Comparison of ENCODE assay signal across 6 cellular contexts in the genomic region with DNA sequence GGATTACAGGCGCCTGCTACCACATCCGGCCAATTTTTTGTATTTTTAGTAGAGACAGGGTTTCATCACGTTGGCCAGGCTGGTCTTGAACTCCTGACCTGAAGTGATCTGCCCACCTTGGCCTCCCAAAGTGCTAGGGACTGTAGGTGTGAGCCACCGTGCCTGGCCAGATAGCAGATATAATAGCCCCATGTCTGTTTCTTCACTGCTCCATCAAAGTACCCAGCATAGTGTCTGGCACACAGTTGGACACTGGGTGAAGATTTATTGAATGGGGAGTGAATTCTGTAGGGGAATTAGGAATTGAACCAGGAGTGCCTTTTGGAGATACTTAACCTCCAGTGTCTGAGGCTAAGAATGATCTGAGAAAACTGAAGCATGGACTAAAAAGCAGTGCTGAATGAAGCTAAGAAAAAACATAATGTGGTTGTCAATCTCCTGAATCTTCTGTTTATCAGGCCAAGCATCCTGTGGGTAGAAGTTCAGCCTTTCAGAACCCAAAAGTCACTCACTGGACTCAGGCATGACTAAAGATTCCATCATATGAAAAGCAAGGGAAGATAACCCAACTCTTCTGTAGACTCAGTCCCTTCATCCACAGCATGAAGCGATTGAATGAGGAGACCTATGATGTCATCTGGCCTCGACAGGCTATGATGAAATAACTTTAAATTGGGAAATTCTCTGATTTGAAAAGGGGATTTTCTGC.
DNase-seq lines count a peak whose midpoint lies in the region; ATAC-seq, FAIRE-seq and TF ChIP-seq lines count a peak whose summit lies in the region.
"Not testable (repeated sequence)": the region's sequence is repeated elsewhere in the genome, so short reads cannot be mapped to it uniquely, and the experiment has no call there.

No MANE protein-coding gene starts in this region.

- not testable (repeated sequence) for H3K36me3 ChIP-seq in PC-3 (ENCODE audit: low read depth, low read length); GM12878 (ENCODE audit: control insufficient read depth in 2 of 2, insufficient read depth in 2 of 2, low read length in 1 of 2); HepG2 (replicated peaks in 1 of 2; ENCODE audit: control insufficient read depth in 1 of 2, insufficient read depth in 2 of 2, low read length in 2 of 2); upper lobe of right lung

- intact Hi-C loops in PC-3 (cut with micrococcal nuclease); GM12878 (cut with micrococcal nuclease; ENCODE audit: unreplicated experiment); HepG2 (cut with micrococcal nuclease; ENCODE audit: unreplicated experiment); upper lobe of right lung (cut with DNase I): not testable (repeated sequence)

- H3K4me2 ChIP-seq in PC-3 (ENCODE audit: low read length); GM12878 (ENCODE audit: control insufficient read depth, insufficient read depth); HepG2 (ENCODE audit: low read depth, low read length): not testable (repeated sequence)

- CTCF ChIA-PET in PC-3 (lab: Charles Lee); GM12878 (lab: Yijun Ruan, JAX); HepG2 (lab: Yijun Ruan, JAX; ENCODE audit: low intra/inter-chr PET ratio, low total read pairs): not testable (repeated sequence)

- H3F3A ChIP-seq in PC-3 (ENCODE audit: low read length, unreplicated experiment) = not testable (repeated sequence)

- not testable (repeated sequence) for H3K27me3 Mint-ChIP-seq in natural killer cell treated with Interleukin-12 subunit alpha and Interleukin-12 subunit beta and Interleukin-15 and Interleukin-18, amount 100 ng/mL, for 72 hours; stimulated activated memory B cell treated with anti-CD40 and anti-IgM and Interleukin-4, amounts not matched to agents 10 μg/mL and 1 μg/mL and 100 μg/mL, for 72 hours

- TF ChIP-seq CTCF in PC-3 (conservative IDR thresholded peaks at IDR 0.05; ENCODE audit: low read depth, low read length); GM12878 (IDR thresholded peaks at IDR 0.05 in 2 of 3, conservative IDR thresholded peaks at IDR 0.05 in 1 of 3; ENCODE audit: control insufficient read depth in 2 of 3, extremely low read depth in 1 of 3, insufficient read depth in 1 of 3, low read depth in 3 of 3, low read length in 3 of 3); HepG2 (CRISPR knock-in tag; IDR thresholded peaks at IDR 0.05); upper lobe of right lung (IDR thresholded peaks at IDR 0.05): not testable (repeated sequence)

- not testable (repeated sequence) for BruUV-seq in PC-3 (replicated peaks; lab: Mats Ljungman, UMichigan); GM12878 (replicated peaks; lab: Mats Ljungman, UMichigan); HepG2 (replicated peaks; lab: Mats Ljungman, UMichigan)

- not testable (repeated sequence) for H3K4me3 ChIP-seq in PC-3 (ENCODE audit: low read length); GM12878; HepG2 (replicated peaks in 1 of 3; ENCODE audit: insufficient read depth in 1 of 3, low read depth in 2 of 3, low read length in 3 of 3); upper lobe of right lung

- not testable (repeated sequence) for H3K4me3 Mint-ChIP-seq in natural killer cell treated with Interleukin-12 subunit alpha and Interleukin-12 subunit beta and Interleukin-15 and Interleukin-18, amount 100 ng/mL, for 72 hours; stimulated activated memory B cell treated with anti-CD40 and anti-IgM and Interleukin-4, amounts not matched to agents 10 μg/mL and 1 μg/mL and 100 μg/mL, for 72 hours

- RAD21 ChIA-PET in GM12878 (lab: Charles Lee; ENCODE audit: unreplicated experiment) = not testable (repeated sequence)

- not testable (repeated sequence) for TF ChIP-seq EP300 in GM12878 (IDR thresholded peaks at IDR 0.05; ENCODE audit: borderline replicate concordance in 1 of 2, control insufficient read depth in 1 of 2, low read depth in 2 of 2, low read length in 2 of 2); HepG2 (IDR thresholded peaks at IDR 0.05; ENCODE audit: low read depth in 2 of 2, low read length in 2 of 2); HepG2 (CRISPR knock-in tag; IDR thresholded peaks at IDR 0.05; ENCODE audit: borderline replicate concordance)

- POLR2A ChIA-PET in PC-3 (lab: Charles Lee; ENCODE audit: unreplicated experiment); GM12878 (lab: Charles Lee); HepG2 (lab: Yijun Ruan, JAX): not testable (repeated sequence)

- H3K9ac ChIP-seq in PC-3 (ENCODE audit: low read length); GM12878 (ENCODE audit: control insufficient read depth, insufficient read depth, low read length); HepG2 (ENCODE audit: insufficient read depth, low read depth, low read length): not testable (repeated sequence)

- not testable (repeated sequence) for H3K36me3 Mint-ChIP-seq in natural killer cell treated with Interleukin-12 subunit alpha and Interleukin-12 subunit beta and Interleukin-15 and Interleukin-18, amount 100 ng/mL, for 72 hours; stimulated activated memory B cell treated with anti-CD40 and anti-IgM and Interleukin-4, amounts not matched to agents 10 μg/mL and 1 μg/mL and 100 μg/mL, for 72 hours

- H3K9me3 Mint-ChIP-seq in natural killer cell treated with Interleukin-12 subunit alpha and Interleukin-12 subunit beta and Interleukin-15 and Interleukin-18, amount 100 ng/mL, for 72 hours; stimulated activated memory B cell treated with anti-CD40 and anti-IgM and Interleukin-4, amounts not matched to agents 10 μg/mL and 1 μg/mL and 100 μg/mL, for 72 hours: not testable (repeated sequence)

- not testable (repeated sequence) for TF ChIP-seq POLR2A in GM12878 (IDR thresholded peaks at IDR 0.05; ENCODE audit: low read depth, low read length); HepG2 (IDR thresholded peaks at IDR 0.05; ENCODE audit: insufficient read depth in 1 of 2, low read depth in 2 of 2, low read length in 2 of 2)

- H3K27ac ChIP-seq in PC-3 (ENCODE audit: low read length); GM12878 (ENCODE audit: control insufficient read depth, insufficient read depth); HepG2 (ENCODE audit: extremely low read length, insufficient read depth, low read length); upper lobe of right lung: not testable (repeated sequence)

- not testable (repeated sequence) for H3K4me1 ChIP-seq in PC-3 (ENCODE audit: insufficient read depth, low read length); GM12878 (ENCODE audit: control insufficient read depth, insufficient read depth, low read length); HepG2 (ENCODE audit: insufficient read depth, low read length); upper lobe of right lung

- not testable (repeated sequence) for H3K9me3 ChIP-seq in PC-3 (ENCODE audit: low read length); GM12878 (replicated peaks; ENCODE audit: control insufficient read depth, insufficient read depth, low read length); HepG2 (ENCODE audit: low read length); upper lobe of right lung

- ATAC-seq in PC-3 (peak; percentile 37), GM12878 (peak; percentile 31; the same call in 2 of the 3 replicates), HepG2 (0 out of 3 replicates have a peak, but pooled peaks have one; percentile 26), upper lobe of right lung (peak; percentile 52)
- ATAC-seq in natural killer cell treated with Interleukin-12 subunit alpha and Interleukin-12 subunit beta and Interleukin-15 and Interleukin-18, amount 100 ng/mL, for 72 hours = peak; percentile 43 to 59
- ATAC-seq in stimulated activated memory B cell treated with anti-CD40 and anti-IgM and Interleukin-4, amounts not matched to agents 10 μg/mL and 1 μg/mL and 100 μg/mL, for 72 hours = peak; percentile 52

- not testable (repeated sequence) for H3K27me3 ChIP-seq in PC-3 (ENCODE audit: low read length); GM12878 (replicated peaks in 1 of 2; ENCODE audit: control insufficient read depth in 2 of 2, insufficient read depth in 2 of 2, low read length in 1 of 2); HepG2 (ENCODE audit: control insufficient read depth in 1 of 2, insufficient read depth in 2 of 2, low read length in 2 of 2); upper lobe of right lung

- H2AFZ ChIP-seq in PC-3 (ENCODE audit: low read length); GM12878 (ENCODE audit: control insufficient read depth, low read depth, low read length); HepG2 (ENCODE audit: low read length): not testable (repeated sequence)

- H3K27ac Mint-ChIP-seq in natural killer cell treated with Interleukin-12 subunit alpha and Interleukin-12 subunit beta and Interleukin-15 and Interleukin-18, amount 100 ng/mL, for 72 hours; stimulated activated memory B cell treated with anti-CD40 and anti-IgM and Interleukin-4, amounts not matched to agents 10 μg/mL and 1 μg/mL and 100 μg/mL, for 72 hours: not testable (repeated sequence)

- H3K9me2 ChIP-seq in PC-3 (replicated peaks; ENCODE audit: low read length) = not testable (repeated sequence)

- H3K79me2 ChIP-seq in PC-3 (ENCODE audit: low read length); GM12878 (ENCODE audit: control insufficient read depth, insufficient read depth, low read length); HepG2 (ENCODE audit: insufficient read depth, low read length): not testable (repeated sequence)

- H4K20me1 ChIP-seq in PC-3 (ENCODE audit: low read length); GM12878 (ENCODE audit: control insufficient read depth, insufficient read depth); HepG2 (ENCODE audit: insufficient read depth, low read length): not testable (repeated sequence)

- peak; percentile 33 for DNase-seq in PC-3
- DNase-seq in GM12878 (ENCODE audit: low read depth, low spot score); HepG2 (ENCODE audit: low spot score); natural killer cell treated with Interleukin-12 subunit alpha and Interleukin-12 subunit beta and Interleukin-15 and Interleukin-18, amount 100 ng/mL, for 72 hours (ENCODE audit: low spot score); upper lobe of right lung: not testable (repeated sequence)

- H3K4me1 Mint-ChIP-seq in natural killer cell treated with Interleukin-12 subunit alpha and Interleukin-12 subunit beta and Interleukin-15 and Interleukin-18, amount 100 ng/mL, for 72 hours (ENCODE audit: low read depth in 2 of 2); stimulated activated memory B cell treated with anti-CD40 and anti-IgM and Interleukin-4, amounts not matched to agents 10 μg/mL and 1 μg/mL and 100 μg/mL, for 72 hours: not testable (repeated sequence)

- SMC1A ChIA-PET in GM12878 (lab: Charles Lee; ENCODE audit: uncharacterized antibody, unreplicated experiment) = not testable (repeated sequence)

- WGBS in GM12878 (ENCODE audit: insufficient coverage, insufficient replicate concordance, low lambda C conversion rate, missing lambda C conversion rate) = 26% methylated on average over 4 of the region's 6 CpGs
- 3% methylated on average over 4 of the region's 6 CpGs for WGBS in HepG2 (ENCODE audit: low lambda C conversion rate)

- FAIRE-seq in GM12878 (lab: Jason Lieb, UNC); HepG2 (lab: Jason Lieb, UNC): not testable (repeated sequence)

- in situ Hi-C loops in GM12878 (cut with MboI); HepG2 (cut with HindIII; ENCODE audit: extremely low pct_ligation_motif_present, low pct_unique_long_range_greater_than_20kb): not testable (repeated sequence)

- TF ChIP-seq RAD21 in GM12878 (IDR thresholded peaks at IDR 0.05; ENCODE audit: insufficient read depth, low read depth, low read length); HepG2 (CRISPR knock-in tag; IDR thresholded peaks at IDR 0.05): not testable (repeated sequence)
